Comparison of ENCODE assay signal across 14 cellular contexts in genomic region chr14:20417250-20418186, GRCh38. TPM values are rescaled to one million over a fixed set of nuclear protein-coding genes. Genes with fewer than 3 reads are reported as not detected.
DNase-seq lines count a peak whose midpoint lies in the region; TF ChIP-seq lines count a peak whose summit lies in the region.
"Had no signal": no experiment of that assay in that cellular context is flagged by ENCODE, and none has a peak within 500 bp of the region (broad histone marks: within the 10 kb centered on the region; RNA-seq: fewer than 3 reads in every experiment).

No MANE protein-coding gene starts in this region.

- H3K36me3 ChIP-seq in muscle layer of duodenum (ENCODE audit: control insufficient read depth in 1 of 2, insufficient read depth in 2 of 2, low read length in 2 of 2) (no peaks in the 10 kb centered on the region), suprapubic skin (no peaks in the 10 kb centered on the region)
- H3K36me3 ChIP-seq: ascending aorta had no signal

- no peak for TF ChIP-seq CTCF in suprapubic skin (IDR thresholded peaks at IDR 0.05)

- H3K9me3 ChIP-seq in muscle layer of duodenum (ENCODE audit: control insufficient read depth in 1 of 2, low read length in 2 of 2), result no peaks in the 10 kb centered on the region
- H3K9me3 ChIP-seq in suprapubic skin, result no peaks in the 10 kb centered on the region
- H3K9me3 ChIP-seq: ascending aorta had no signal

- no peaks in the 10 kb centered on the region for H3K27me3 ChIP-seq in muscle layer of duodenum (ENCODE audit: low read depth, low read length)
- H3K27me3 ChIP-seq in suprapubic skin, result no peaks in the 10 kb centered on the region
- H3K27me3 ChIP-seq: ascending aorta, foreskin keratinocyte had no signal

- H3K27ac ChIP-seq in muscle layer of duodenum (ENCODE audit: low read length) (peak overlapping the region; percentile 46), suprapubic skin (no peak overlapping the region)
- H3K27ac ChIP-seq: ascending aorta, foreskin keratinocyte had no signal

- no peak for TF ChIP-seq POLR2A in suprapubic skin (IDR thresholded peaks at IDR 0.05)

- H3K4me1 ChIP-seq in muscle layer of duodenum (ENCODE audit: control insufficient read depth in 1 of 2, insufficient read depth in 2 of 2, low read length in 2 of 2), result no peaks in the 10 kb centered on the region
- peaks cover 8% of the 10 kb centered on the region for H3K4me1 ChIP-seq in suprapubic skin
- H3K4me1 ChIP-seq: foreskin keratinocyte had no signal

- TF ChIP-seq EP300 in suprapubic skin (IDR thresholded peaks at IDR 0.05), result no peak

- DNase-seq in DMS153 treated with DMSO at 0.1 percent for 48 hours (lab: John Stamatoyannopoulos, UW; ENCODE audit: unreplicated experiment), result peak; percentile 81
- DNase-seq in NCI-H1105 (lab: John Stamatoyannopoulos, UW), result peak; percentile 89
- peak; percentile 21 for DNase-seq in NCI-H774 (lab: John Stamatoyannopoulos, UW)
- no peak for DNase-seq in suprapubic skin (ENCODE audit: low spot score in 2 of 2)
- no peak for DNase-seq in activated CD8-positive, alpha-beta memory T cell treated with anti-CD3 and anti-CD28 coated beads, Interleukin-2, amount 50 U/mL, for 4 hours
- no peak for DNase-seq in NCI-H526 (lab: John Stamatoyannopoulos, UW)
- DNase-seq: activated CD4-positive, CD25-positive, alpha-beta regulatory T cell treated with anti-CD3 and anti-CD28 coated beads, Interleukin-2, amount 50 U/mL, for 72 hours; foreskin keratinocyte; MV-4-11; Right ventricle myocardium superior; stimulated activated CD4-positive, alpha-beta T cell treated with anti-CD3 and anti-CD28 coated beads, Interleukin-2, amount 100 ng/mL, for 48 hours had no signal

- 54% methylated on average over 7 of the region's 7 CpGs for WGBS in suprapubic skin

- H3K4me3 ChIP-seq in muscle layer of duodenum (ENCODE audit: low read depth in 1 of 2, low read length in 2 of 2), result no peak overlapping the region
- H3K4me3 ChIP-seq in suprapubic skin, result no peak overlapping the region
- H3K4me3 ChIP-seq: ascending aorta had no signal

RNA-seq across cellular contexts. Expression of gene TEP1, which starts 4.2 kb away (rescaled TPM):
- total RNA-seq in suprapubic skin, result 10 to 100 TPM; 16.3 to 34.0 (median 25.1) TPM

RNA-seq across cellular contexts. Expression of gene KLHL33, which starts 18.4 kb away (rescaled TPM):
- total RNA-seq in suprapubic skin, result under 1 TPM in 1 of 4 donors, not detected in 3; 0.08 TPM
- total RNA-seq: ascending aorta, endothelial cell of umbilical vein, foreskin keratinocyte had no signal

RNA-seq across cellular contexts. Expression of gene OSGEP, which starts 37.1 kb away (rescaled TPM):
- 10 to 100 TPM; 40.8 to 91.0 (median 44.8) TPM for total RNA-seq in suprapubic skin

RNA-seq across cellular contexts. Expression of gene APEX1, which starts 37.5 kb away (rescaled TPM):
- 100 to 1,000 TPM; 119 to 133 (median 129) TPM for total RNA-seq in suprapubic skin

RNA-seq across cellular contexts. Expression of gene PIP4P1, which starts 43.7 kb away (rescaled TPM):
- 10 to 100 TPM; 23.7 to 36.5 (median 28.9) TPM for total RNA-seq in suprapubic skin

Comparison
In these comparisons a context has a peak if more than half of its experiments do, and no peak if none do; other contexts are left out.
1. DNase-seq: peak in DMS153 treated with DMSO at 0.1 percent for 48 hours (single experiment), NCI-H1105 (single experiment) and NCI-H774 (single experiment); none in suprapubic skin (0 of 2), activated CD8-positive, alpha-beta memory T cell treated with anti-CD3 and anti-CD28 coated beads, Interleukin-2, amount 50 U/mL, for 4 hours (single experiment) and NCI-H526 (0 of 2).